ENCODE assay signal across 30 cellular contexts in the genomic region with DNA sequence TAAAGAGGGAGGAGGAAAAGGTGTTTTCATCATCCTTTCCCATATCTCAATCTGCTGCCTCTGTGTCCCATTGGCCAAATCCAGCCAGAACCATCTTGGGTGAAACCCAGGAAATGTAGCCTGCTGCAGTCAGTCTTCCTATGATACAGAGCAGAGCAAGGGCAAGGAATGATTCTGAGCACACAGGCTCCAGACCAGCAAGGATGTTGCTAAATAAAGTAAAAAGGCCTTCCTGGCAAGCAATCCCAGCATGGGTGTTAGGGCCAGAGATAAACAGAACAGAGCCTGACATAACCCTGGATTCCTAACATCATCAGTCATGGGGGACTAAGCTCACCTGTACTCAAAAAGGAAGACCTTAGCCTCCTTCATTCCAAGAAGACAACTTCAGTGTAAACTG.
DNase-seq lines count a peak whose midpoint lies in the region; ATAC-seq, FAIRE-seq and TF ChIP-seq lines count a peak whose summit lies in the region.
"Had no signal": no experiment of that assay in that cellular context is flagged by ENCODE, and none has a peak within 500 bp of the region (broad histone marks: within the 10 kb centered on the region; RNA-seq: fewer than 3 reads in every experiment).

No MANE protein-coding gene starts in this region.

- no peak for TF ChIP-seq EP300 in H1 (IDR thresholded peaks at IDR 0.05; ENCODE audit: borderline replicate concordance in 1 of 2, low read depth in 2 of 2, low read length in 2 of 2)

- no peak overlapping the region for H3K4me2 ChIP-seq in H1 (ENCODE audit: insufficient read depth in 1 of 2, low read depth in 2 of 2, low read length in 2 of 2)
- H3K4me2 ChIP-seq: GM23338 had no signal

- H3K36me3 ChIP-seq in H1 (ENCODE audit: control insufficient read depth in 2 of 4, insufficient read depth in 4 of 4, low read length in 3 of 4) (no peaks in the 10 kb centered on the region), heart left ventricle (no peaks in the 10 kb centered on the region), muscle layer of colon (ENCODE audit: insufficient read depth, low read length) (no peaks in the 10 kb centered on the region), tibial artery (no peaks in the 10 kb centered on the region)
- H3K36me3 ChIP-seq: Peyer's patch, SJSA1, thyroid gland had no signal

- H2BK20ac ChIP-seq in H1 (ENCODE audit: low read length): no peak overlapping the region

- H3K4me3 ChIP-seq in H1 (ENCODE audit: extremely low read depth in 1 of 4, insufficient read depth in 2 of 4, low read depth in 3 of 4, low read length in 4 of 4) (no peak overlapping the region), heart left ventricle (no peak overlapping the region), muscle layer of colon (ENCODE audit: low read depth in 1 of 2, low read length in 2 of 2) (no peak overlapping the region), tibial artery (no peak overlapping the region)
- H3K4me3 ChIP-seq: body of pancreas, GM23338, Peyer's patch, SJSA1, thyroid gland had no signal

- H3K23ac ChIP-seq in H1 (ENCODE audit: insufficient read length): peak overlapping the region; percentile 85

- TF ChIP-seq POLR2A in H1 (IDR thresholded peaks at IDR 0.05; ENCODE audit: control extremely low read depth in 1 of 2, low read depth in 2 of 2, low read length in 2 of 2): no peak
- TF ChIP-seq POLR2A in heart left ventricle (IDR thresholded peaks at IDR 0.05): no peak

- no peaks in the 10 kb centered on the region for H3K79me2 ChIP-seq in H1 (ENCODE audit: control insufficient read depth in 1 of 2, insufficient read depth in 2 of 2, low read length in 2 of 2)

- no peak for TF ChIP-seq CTCF in H1 (IDR thresholded peaks at IDR 0.05; ENCODE audit: control extremely low read depth in 1 of 3, insufficient read depth in 1 of 3, low read depth in 1 of 3, low read length in 3 of 3)
- TF ChIP-seq CTCF in heart left ventricle (IDR thresholded peaks at IDR 0.05): no peak
- TF ChIP-seq CTCF in tibial artery (IDR thresholded peaks at IDR 0.05): no peak

- H4K8ac ChIP-seq in H1 (ENCODE audit: extremely low read depth, insufficient read depth, low read length): no peak overlapping the region

- H3K9me3 ChIP-seq in H1 (ENCODE audit: insufficient read depth in 2 of 2, low read depth in 1 of 2, low read length in 1 of 2): no peaks in the 10 kb centered on the region
- no peaks in the 10 kb centered on the region for H3K9me3 ChIP-seq in heart left ventricle
- no peaks in the 10 kb centered on the region for H3K9me3 ChIP-seq in muscle layer of colon (ENCODE audit: low read length)
- no peaks in the 10 kb centered on the region for H3K9me3 ChIP-seq in tibial artery
- H3K9me3 ChIP-seq: body of pancreas, Peyer's patch, SJSA1, thyroid gland had no signal

- H3K18ac ChIP-seq in H1 (ENCODE audit: extremely low read depth, low read length): peak overlapping the region; percentile 32; the same call in 1 of the 2 replicates

- no peak overlapping the region for H2BK12ac ChIP-seq in H1 (ENCODE audit: low read depth, low read length)

- no peak overlapping the region for H3K14ac ChIP-seq in H1 (ENCODE audit: insufficient read length)

- no peaks in the 10 kb centered on the region for H3K79me1 ChIP-seq in H1 (ENCODE audit: low read depth, low read length)

- no peaks in the 10 kb centered on the region for H3K23me2 ChIP-seq in H1 (ENCODE audit: low read depth, low read length)

- H3K9ac ChIP-seq in H1 (replicated peaks in 1 of 4; ENCODE audit: extremely low read depth in 1 of 4, low read depth in 3 of 4, low read length in 3 of 4) (no peak overlapping the region), muscle layer of colon (ENCODE audit: low read length) (no peak overlapping the region)

- no peak overlapping the region for H3K4ac ChIP-seq in H1 (replicated peaks; ENCODE audit: insufficient read length, low read depth, low read length)

- CTCF ChIA-PET in H1 (lab: Charles Lee; ENCODE audit: partially characterized antibody): no interaction called here

- H2AFZ ChIP-seq in H1 (ENCODE audit: low read length): peak overlapping the region; percentile 44

- H2BK120ac ChIP-seq in H1 (replicated peaks; ENCODE audit: low read depth, low read length): no peak overlapping the region

- intact Hi-C loops in heart left ventricle (cut with DNase I) (no loop called here), tibial artery (cut with DNase I; ENCODE audit: low total_unique reads) (no loop called here), head of caudate nucleus (cut with DNase I) (no loop called here)

- H3K27ac ChIP-seq in H1 (ENCODE audit: low read depth, low read length) (no peak overlapping the region), heart left ventricle (peak overlapping the region in 1 of 12 donors; percentile 71), muscle layer of colon (ENCODE audit: low read depth, low read length) (peak overlapping the region; percentile 8), tibial artery (peak overlapping the region in 1 of 2 donors; percentile 53)
- H3K27ac ChIP-seq: body of pancreas, epithelial cell of prostate, SJSA1, thyroid gland had no signal

- TF ChIP-seq RAD21 in H1 (IDR thresholded peaks at IDR 0.05 in 1 of 2, conservative IDR thresholded peaks at IDR 0.05 in 1 of 2; ENCODE audit: low read depth in 2 of 2, low read length in 2 of 2): no peak

- H4K20me1 ChIP-seq in H1 (replicated peaks in 1 of 2; ENCODE audit: control insufficient read depth in 1 of 2, insufficient read depth in 2 of 2, low read length in 2 of 2): no peaks in the 10 kb centered on the region

- no peak overlapping the region for H4K5ac ChIP-seq in H1 (ENCODE audit: insufficient read length, low read depth, low read length)

- no peak overlapping the region for H2BK5ac ChIP-seq in H1 (ENCODE audit: low read depth, low read length)

- H3K4me1 ChIP-seq in H1 (replicated peaks in 1 of 4; ENCODE audit: control insufficient read depth in 3 of 4, insufficient read depth in 4 of 4, low read length in 3 of 4) (no peaks in the 10 kb centered on the region), heart left ventricle (peaks cover 0 to 16% (median 0%) of the 10 kb centered on the region in 12 donors), muscle layer of colon (ENCODE audit: insufficient read depth, low read length) (peaks cover 26% of the 10 kb centered on the region), tibial artery (peaks cover 0 to 42% (median 16%) of the 10 kb centered on the region in 4 donors)
- H3K4me1 ChIP-seq: thyroid gland had no signal

- no peak overlapping the region for H4K91ac ChIP-seq in H1 (replicated peaks; ENCODE audit: insufficient read length, low read length)

- H3K27me3 ChIP-seq in H1 (replicated peaks in 1 of 4; ENCODE audit: control insufficient read depth in 3 of 4, extremely low read depth in 1 of 4, insufficient read depth in 3 of 4, low read length in 3 of 4) (peaks cover 0 to 1% (median 0%) of the 10 kb centered on the region in 4 experiments; a peak in 1 of 7 replicates), heart left ventricle (no peaks in the 10 kb centered on the region), muscle layer of colon (ENCODE audit: control insufficient read depth in 1 of 2, insufficient read depth in 2 of 2, low read length in 2 of 2) (no peaks in the 10 kb centered on the region), tibial artery (no peaks in the 10 kb centered on the region)
- H3K27me3 ChIP-seq: body of pancreas, Peyer's patch, SJSA1, thyroid gland had no signal

- POLR2A ChIA-PET in H1 (lab: Charles Lee; ENCODE audit: partially characterized antibody): no interaction called here

- no peak overlapping the region for H2BK15ac ChIP-seq in H1 (ENCODE audit: low read length)

- no peak for FAIRE-seq in H1 (lab: Jason Lieb, UNC)
- FAIRE-seq: G401.6 had no signal

- no peak overlapping the region for H3K56ac ChIP-seq in H1 (replicated peaks; ENCODE audit: insufficient read length, low read depth, low read length)

- DNase-seq in H1 (ENCODE audit: low read depth in 1 of 2, low spot score in 2 of 2) (no peak), heart left ventricle (no peak), tibial artery (peak; percentile 29 to 66), Ammon's horn (ENCODE audit: low spot score) (no peak), HuH-7 (ENCODE audit: low spot score) (no peak), head of caudate nucleus (no peak)
- DNase-seq: activated CD4-positive, alpha-beta T cell treated with anti-CD3 and anti-CD28 coated beads for 1 hour; activated CD8-positive, alpha-beta T cell treated with anti-CD3 and anti-CD28 coated beads, Interleukin-2, amount 10 ng/mL, durations not matched to agents 7 days and 5 days; activated effector memory CD4-positive, alpha-beta T cell treated with Interleukin-2 at 50 U/mL for 16 hours; activated T-cell treated with anti-CD3 and anti-CD28 coated beads for 4 hours; CD4-positive, alpha-beta T cell; DMS153; KBM-7; MM.1S; naive thymus-derived CD8-positive, alpha-beta T cell; NCI-H1417; NCI-H524; Peyer's patch; retina; stimulated activated CD4-positive, alpha-beta T cell treated with anti-CD3 and anti-CD28 coated beads, Interleukin-12 subunit alpha, Interleukin-12 subunit beta, amount 100 ng/mL, for 4 hours; stimulated activated CD4-positive, alpha-beta T cell treated with anti-CD3 and anti-CD28 coated beads, Interleukin-4, amount 100 ng/mL, for 24 hours; stimulated activated naive CD4-positive, alpha-beta T cell; T-helper 1 cell; thyroid gland had no signal

- ATAC-seq in heart left ventricle: peak; percentile 37 to 58 (median 53)
- ATAC-seq: activated CD8-positive, alpha-beta T cell treated with anti-CD3 and anti-CD28 coated beads, Interleukin-2, amount 10 ng/mL, durations not matched to agents 7 days and 5 days; body of pancreas; GM23338; naive thymus-derived CD8-positive, alpha-beta T cell had no signal

- H2AK5ac ChIP-seq in H1 (ENCODE audit: low read depth, low read length): no peak overlapping the region

TF ChIP-seq in H1, 55 proteins besides CTCF, POLR2A, EP300 and RAD21 (continues in another document):
- TF ChIP-seq POU5F1 (IDR thresholded peaks at IDR 0.05; ENCODE audit: low read depth, low read length) (no peak), BACH1 (IDR thresholded peaks at IDR 0.05; ENCODE audit: low read length) (no peak), CHD1 (IDR thresholded peaks at IDR 0.05; ENCODE audit: low read depth, low read length) (no peak), KDM1A (IDR thresholded peaks at IDR 0.05; ENCODE audit: borderline replicate concordance, low read length) (no peak), CBX8 (IDR thresholded peaks at IDR 0.05; ENCODE audit: borderline replicate concordance, low read depth, low read length) (no peak), JUND (IDR thresholded peaks at IDR 0.05; ENCODE audit: low read length) (no peak), KDM5A (IDR thresholded peaks at IDR 0.05; ENCODE audit: low read length) (no peak), TCF12 (IDR thresholded peaks at IDR 0.05; ENCODE audit: low read depth, low read length) (no peak), FOSL1 (IDR thresholded peaks at IDR 0.05; ENCODE audit: insufficient read depth, low read depth, low read length) (no peak), SUZ12 (IDR thresholded peaks at IDR 0.05; ENCODE audit: low read length) (no peak), BRCA1 (IDR thresholded peaks at IDR 0.05; ENCODE audit: low read depth, low read length) (no peak), TBP (IDR thresholded peaks at IDR 0.05; ENCODE audit: low read depth, low read length) (no peak)

Comparison
In these comparisons a context has a peak if more than half of its experiments do, and no peak if none do; other contexts are left out.
1. DNase-seq: peak in tibial artery (2 of 2); none in H1 (0 of 2), heart left ventricle (0 of 5), Ammon's horn (single experiment), HuH-7 (single experiment) and head of caudate nucleus (0 of 42).